ENCODE assay signal across 1 cellular context in genomic region chr6:28940859-28941680, GRCh38.
TF ChIP-seq lines count a peak whose summit lies in the region.

No MANE protein-coding gene starts in this region.

TF ChIP-seq in HepG2, 621 proteins besides CTCF, POLR2A, EP300 and RAD21 (continued from another document and continues in another):
- TF ChIP-seq ATF2 (CRISPR knock-in tag; IDR thresholded peaks at IDR 0.05) (no peak; the same call in 1 of the 2 replicates), ZXDC (CRISPR knock-in tag; IDR thresholded peaks at IDR 0.05) (peak; percentile 56; the same call in 1 of the 2 replicates), CHD2 (IDR thresholded peaks at IDR 0.05; ENCODE audit: low read depth, low read length) (no peak), ZBTB3 (CRISPR knock-in tag; IDR thresholded peaks at IDR 0.05; ENCODE audit: borderline replicate concordance, low read depth) (0 out of 2 replicates have a peak, but pooled peaks have one; percentile 51), ARID5B (CRISPR knock-in tag; IDR thresholded peaks at IDR 0.05) (peak; percentile 56; the same call in 1 of the 2 replicates), KDM5A (IDR thresholded peaks at IDR 0.05; ENCODE audit: borderline replicate concordance, low read length) (peak; percentile 67; the same call in 1 of the 2 replicates), ZNF264 (CRISPR knock-in tag; IDR thresholded peaks at IDR 0.05) (0 out of 2 replicates have a peak, but pooled peaks have one; percentile 13), ZNF7 (CRISPR knock-in tag; IDR thresholded peaks at IDR 0.05) (no peak), MLLT10 (CRISPR knock-in tag; IDR thresholded peaks at IDR 0.05) (no peak), SOX13 (IDR thresholded peaks at IDR 0.05) (peak; percentile 12; the same call in 1 of the 2 replicates), SOX13 (CRISPR knock-in tag; conservative IDR thresholded peaks at IDR 0.05 in 1 of 2, IDR thresholded peaks at IDR 0.05 in 1 of 2) (peak in 1 of 2 experiments; percentile 40; a peak in 1 of 4 replicates), ZNF558 (CRISPR knock-in tag; IDR thresholded peaks at IDR 0.05; ENCODE audit: borderline replicate concordance) (0 out of 2 replicates have a peak, but pooled peaks have one; percentile 79), CENPX (CRISPR knock-in tag; IDR thresholded peaks at IDR 0.05) (no peak), ZNF510 (CRISPR knock-in tag; IDR thresholded peaks at IDR 0.05; ENCODE audit: low read depth) (no peak), SRSF9 (IDR thresholded peaks at IDR 0.05; ENCODE audit: borderline replicate concordance, insufficient read depth, low read depth, low read length, poor library complexity, severe bottlenecking) (no peak), FOXK1 (CRISPR knock-in tag; IDR thresholded peaks at IDR 0.05; ENCODE audit: borderline replicate concordance, low read depth) (peak; percentile 15; the same call in 1 of the 2 replicates), CAMTA2 (CRISPR knock-in tag; IDR thresholded peaks at IDR 0.05; ENCODE audit: borderline replicate concordance) (no peak), GATA4 (IDR thresholded peaks at IDR 0.05; ENCODE audit: borderline replicate concordance, low read depth) (no peak), CREM (IDR thresholded peaks at IDR 0.05) (peak; percentile 26), CREM (CRISPR knock-in tag; IDR thresholded peaks at IDR 0.05) (no peak), HIVEP1 (CRISPR knock-in tag; IDR thresholded peaks at IDR 0.05) (no peak), NFATC3 (CRISPR knock-in tag; IDR thresholded peaks at IDR 0.05) (no peak; the same call in 1 of the 2 replicates), IKZF1 (IDR thresholded peaks at IDR 0.05) (no peak), ZNF567 (CRISPR knock-in tag; IDR thresholded peaks at IDR 0.05; ENCODE audit: borderline replicate concordance) (no peak), TAF1 (CRISPR knock-in tag; IDR thresholded peaks at IDR 0.05) (no peak), DR1 (CRISPR knock-in tag; IDR thresholded peaks at IDR 0.05) (no peak), HNRNPH1 (optimal IDR thresholded peaks at IDR 0.05; ENCODE audit: low read depth, low read length) (no peak), ZSCAN12 (CRISPR knock-in tag; IDR thresholded peaks at IDR 0.05) (peak; percentile 60; the same call in 1 of the 2 replicates), ZNF496 (CRISPR knock-in tag; IDR thresholded peaks at IDR 0.05; ENCODE audit: insufficient replicate concordance) (no peak), ZNF550 (CRISPR knock-in tag; IDR thresholded peaks at IDR 0.05; ENCODE audit: borderline replicate concordance) (no peak), ZNF800 (CRISPR knock-in tag; IDR thresholded peaks at IDR 0.05) (peak; percentile 66), ZIK1 (CRISPR knock-in tag; IDR thresholded peaks at IDR 0.05; ENCODE audit: borderline replicate concordance, low read depth) (no peak), MBD4 (IDR thresholded peaks at IDR 0.05; ENCODE audit: borderline replicate concordance, low read length) (no peak), WIZ (CRISPR knock-in tag; IDR thresholded peaks at IDR 0.05) (no peak), ZNF614 (CRISPR knock-in tag; IDR thresholded peaks at IDR 0.05; ENCODE audit: borderline replicate concordance) (peak; percentile 43), HNF4G (IDR thresholded peaks at IDR 0.05; ENCODE audit: borderline replicate concordance, low read depth, low read length) (peak; percentile 59), HNF4G (CRISPR knock-in tag; IDR thresholded peaks at IDR 0.05; ENCODE audit: borderline replicate concordance, low read depth) (no peak), KLF11 (CRISPR knock-in tag; IDR thresholded peaks at IDR 0.05) (peak; percentile 76; the same call in 1 of the 2 replicates), HOXA9 (CRISPR knock-in tag; IDR thresholded peaks at IDR 0.05; ENCODE audit: borderline replicate concordance) (no peak), FOSL2 (CRISPR knock-in tag; IDR thresholded peaks at IDR 0.05) (peak; percentile 44; the same call in 1 of the 2 replicates), ZNF430 (CRISPR knock-in tag; IDR thresholded peaks at IDR 0.05) (peak; percentile 28; the same call in 1 of the 2 replicates), ZNF580 (CRISPR knock-in tag; IDR thresholded peaks at IDR 0.05; ENCODE audit: borderline replicate concordance, low read depth) (no peak), ZNF407 (CRISPR knock-in tag; IDR thresholded peaks at IDR 0.05; ENCODE audit: not compliant biosample characterization) (no peak), ZNF354B (CRISPR knock-in tag; IDR thresholded peaks at IDR 0.05) (0 out of 2 replicates have a peak, but pooled peaks have one; percentile 31), ZNF513 (CRISPR knock-in tag; conservative IDR thresholded peaks at IDR 0.05) (0 out of 2 replicates have a peak, but pooled peaks have one; percentile 65)
